In the genomic region with DNA sequence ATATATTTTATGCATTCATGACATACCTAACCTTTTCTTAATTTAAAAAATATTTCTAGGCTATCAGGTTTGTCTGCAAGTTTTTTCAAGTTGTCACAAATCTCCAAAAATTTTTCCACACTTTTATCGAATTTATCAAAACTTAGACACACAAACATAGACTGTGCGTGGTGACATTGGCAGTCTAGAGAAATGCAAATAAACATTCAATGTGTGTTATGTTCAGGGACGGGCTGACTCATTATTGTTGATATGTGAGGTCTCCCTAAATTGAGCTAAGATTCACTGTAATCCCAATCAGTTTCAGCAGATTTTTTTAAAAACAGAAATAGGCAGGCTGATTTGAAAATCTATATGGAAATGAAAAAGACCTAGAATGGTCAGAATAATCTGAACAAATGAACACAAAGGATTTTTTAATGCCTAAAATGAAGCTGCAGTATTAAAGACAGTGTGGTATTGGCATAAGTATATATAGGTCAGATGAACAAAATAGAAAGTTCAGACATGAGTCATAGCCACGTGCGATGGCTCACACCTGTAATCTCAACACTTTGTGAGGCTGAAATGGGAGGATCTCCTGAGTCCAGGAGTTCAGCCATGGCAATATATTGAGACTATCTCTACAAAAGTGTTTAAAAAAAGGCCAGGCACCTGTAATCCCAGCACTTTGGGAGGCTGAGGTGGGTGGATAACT, we compare ENCODE assay signal across 1 cellular context.
TF ChIP-seq lines count a peak whose summit lies in the region.

No MANE protein-coding gene starts in this region.

TF ChIP-seq in GM12878, 131 proteins besides CTCF, POLR2A, EP300 and RAD21 (continues in another document):
- TF ChIP-seq EED (IDR thresholded peaks at IDR 0.05; ENCODE audit: low read depth) (peak; percentile 64; the same call in 1 of the 2 replicates), NR2F1 (conservative IDR thresholded peaks at IDR 0.05) (peak; percentile 83), ZNF207 (IDR thresholded peaks at IDR 0.05; ENCODE audit: borderline replicate concordance) (no peak), CBFB (IDR thresholded peaks at IDR 0.05; ENCODE audit: low read depth) (0 out of 2 replicates have a peak, but pooled peaks have one; percentile 33), EZH2 (IDR thresholded peaks at IDR 0.05; ENCODE audit: borderline replicate concordance, control insufficient read depth, low read depth, low read length) (no peak), TBL1XR1 (IDR thresholded peaks at IDR 0.05; ENCODE audit: low read depth, low read length) (peak; percentile 55; the same call in 1 of the 2 replicates), SREBF1 (IDR thresholded peaks at IDR 0.05; ENCODE audit: low read length) (no peak), CBX5 (IDR thresholded peaks at IDR 0.05; ENCODE audit: low read depth) (0 out of 2 replicates have a peak, but pooled peaks have one; percentile 63), MEF2B (IDR thresholded peaks at IDR 0.05; ENCODE audit: partially characterized antibody, poor library complexity, severe bottlenecking) (peak; percentile 82), RAD51 (IDR thresholded peaks at IDR 0.05) (peak; percentile 73), NBN (IDR thresholded peaks at IDR 0.05) (0 out of 2 replicates have a peak, but pooled peaks have one; percentile 21), TAF1 (IDR thresholded peaks at IDR 0.05; ENCODE audit: borderline replicate concordance, low read depth, low read length) (no peak), ZBED1 (IDR thresholded peaks at IDR 0.05; ENCODE audit: borderline replicate concordance) (peak; percentile 42), TCF3 (IDR thresholded peaks at IDR 0.05; ENCODE audit: borderline replicate concordance, insufficient read depth, low read depth, low read length) (peak; percentile 80; the same call in 1 of the 2 replicates), DPF2 (IDR thresholded peaks at IDR 0.05) (peak; percentile 92), HDAC2 (IDR thresholded peaks at IDR 0.05) (0 out of 2 replicates have a peak, but pooled peaks have one; percentile 36), RUNX3 (IDR thresholded peaks at IDR 0.05; ENCODE audit: low read length) (peak; percentile 94), HCFC1 (IDR thresholded peaks at IDR 0.05; ENCODE audit: low read length) (no peak), CHD4 (IDR thresholded peaks at IDR 0.05) (0 out of 2 replicates have a peak, but pooled peaks have one; percentile 60), ZNF217 (IDR thresholded peaks at IDR 0.05) (no peak), JUND (IDR thresholded peaks at IDR 0.05; ENCODE audit: low read depth, low read length) (peak; percentile 82; the same call in 1 of the 2 replicates), JUNB (IDR thresholded peaks at IDR 0.05) (peak; percentile 98), BMI1 (IDR thresholded peaks at IDR 0.05; ENCODE audit: borderline replicate concordance) (peak; percentile 34; the same call in 1 of the 2 replicates), ZSCAN29 (IDR thresholded peaks at IDR 0.05) (no peak), BCL11A (IDR thresholded peaks at IDR 0.05; ENCODE audit: low read depth, low read length) (0 out of 2 replicates have a peak, but pooled peaks have one; percentile 72), IRF4 (IDR thresholded peaks at IDR 0.05; ENCODE audit: low read depth, low read length) (peak; percentile 91), IKZF1 (conservative IDR thresholded peaks at IDR 0.05) (peak; percentile 54), TARDBP (IDR thresholded peaks at IDR 0.05; ENCODE audit: borderline replicate concordance) (no peak), STAT3 (IDR thresholded peaks at IDR 0.05; ENCODE audit: low read depth, low read length) (0 out of 2 replicates have a peak, but pooled peaks have one; percentile 35), FOXM1 (IDR thresholded peaks at IDR 0.05; ENCODE audit: low read depth, low read length) (peak; percentile 79; the same call in 1 of the 2 replicates), GABPA (IDR thresholded peaks at IDR 0.05; ENCODE audit: low read depth) (peak; percentile 33; the same call in 1 of the 2 replicates), NFYA (IDR thresholded peaks at IDR 0.05; ENCODE audit: borderline replicate concordance, low read depth, low read length) (no peak), PAX5 (IDR thresholded peaks at IDR 0.05; ENCODE audit: borderline replicate concordance, low read depth, low read length) (peak; percentile 60; the same call in 1 of the 2 replicates), POLR2AphosphoS2 (IDR thresholded peaks at IDR 0.05; ENCODE audit: low read depth, low read length) (no peak), SRF (IDR thresholded peaks at IDR 0.05; ENCODE audit: low read depth in 2 of 2, low read length in 2 of 2) (peak in 1 of 2 experiments; percentile 71; a peak in 1 of 4 replicates), TCF12 (IDR thresholded peaks at IDR 0.05; ENCODE audit: low read depth, low read length) (peak; percentile 91), ATF7 (IDR thresholded peaks at IDR 0.05; ENCODE audit: low read depth) (peak; percentile 85), ESRRA (IDR thresholded peaks at IDR 0.05; ENCODE audit: low read length) (no peak), MEF2A (IDR thresholded peaks at IDR 0.05; ENCODE audit: insufficient read depth, low read depth, low read length) (peak; percentile 93), WRNIP1 (IDR thresholded peaks at IDR 0.05; ENCODE audit: borderline replicate concordance, low read depth, low read length) (no peak), LARP7 (IDR thresholded peaks at IDR 0.05) (no peak), IKZF2 (IDR thresholded peaks at IDR 0.05) (peak; percentile 57 to 74; a peak in 3 of 4 replicates), BACH1 (IDR thresholded peaks at IDR 0.05; ENCODE audit: borderline replicate concordance) (0 out of 2 replicates have a peak, but pooled peaks have one; percentile 47), TCF7 (IDR thresholded peaks at IDR 0.05; ENCODE audit: borderline replicate concordance) (0 out of 2 replicates have a peak, but pooled peaks have one; percentile 23), KLF5 (IDR thresholded peaks at IDR 0.05; ENCODE audit: partially characterized antibody) (no peak), PML (IDR thresholded peaks at IDR 0.05; ENCODE audit: low read length) (peak; percentile 79; the same call in 1 of the 2 replicates), MTA2 (IDR thresholded peaks at IDR 0.05; ENCODE audit: low read depth) (peak; percentile 76), NR2C1 (IDR thresholded peaks at IDR 0.05) (peak; percentile 34; the same call in 1 of the 2 replicates), BHLHE40 (IDR thresholded peaks at IDR 0.05; ENCODE audit: borderline replicate concordance in 1 of 2, low read depth in 2 of 2, low read length in 1 of 2) (peak; percentile 98 to 99), YY1 (IDR thresholded peaks at IDR 0.05; ENCODE audit: low read depth, low read length) (peak; percentile 69; the same call in 1 of the 2 replicates), ZNF384 (IDR thresholded peaks at IDR 0.05; ENCODE audit: borderline replicate concordance, low read depth, low read length) (no peak), GATAD2B (conservative IDR thresholded peaks at IDR 0.05; ENCODE audit: low read depth) (0 out of 2 replicates have a peak, but pooled peaks have one; percentile 32), YBX1 (IDR thresholded peaks at IDR 0.05) (no peak), ASH2L (IDR thresholded peaks at IDR 0.05; ENCODE audit: borderline replicate concordance, low read depth) (peak; percentile 85; the same call in 1 of the 2 replicates)
- TF ChIP-seq, protein P1, sequence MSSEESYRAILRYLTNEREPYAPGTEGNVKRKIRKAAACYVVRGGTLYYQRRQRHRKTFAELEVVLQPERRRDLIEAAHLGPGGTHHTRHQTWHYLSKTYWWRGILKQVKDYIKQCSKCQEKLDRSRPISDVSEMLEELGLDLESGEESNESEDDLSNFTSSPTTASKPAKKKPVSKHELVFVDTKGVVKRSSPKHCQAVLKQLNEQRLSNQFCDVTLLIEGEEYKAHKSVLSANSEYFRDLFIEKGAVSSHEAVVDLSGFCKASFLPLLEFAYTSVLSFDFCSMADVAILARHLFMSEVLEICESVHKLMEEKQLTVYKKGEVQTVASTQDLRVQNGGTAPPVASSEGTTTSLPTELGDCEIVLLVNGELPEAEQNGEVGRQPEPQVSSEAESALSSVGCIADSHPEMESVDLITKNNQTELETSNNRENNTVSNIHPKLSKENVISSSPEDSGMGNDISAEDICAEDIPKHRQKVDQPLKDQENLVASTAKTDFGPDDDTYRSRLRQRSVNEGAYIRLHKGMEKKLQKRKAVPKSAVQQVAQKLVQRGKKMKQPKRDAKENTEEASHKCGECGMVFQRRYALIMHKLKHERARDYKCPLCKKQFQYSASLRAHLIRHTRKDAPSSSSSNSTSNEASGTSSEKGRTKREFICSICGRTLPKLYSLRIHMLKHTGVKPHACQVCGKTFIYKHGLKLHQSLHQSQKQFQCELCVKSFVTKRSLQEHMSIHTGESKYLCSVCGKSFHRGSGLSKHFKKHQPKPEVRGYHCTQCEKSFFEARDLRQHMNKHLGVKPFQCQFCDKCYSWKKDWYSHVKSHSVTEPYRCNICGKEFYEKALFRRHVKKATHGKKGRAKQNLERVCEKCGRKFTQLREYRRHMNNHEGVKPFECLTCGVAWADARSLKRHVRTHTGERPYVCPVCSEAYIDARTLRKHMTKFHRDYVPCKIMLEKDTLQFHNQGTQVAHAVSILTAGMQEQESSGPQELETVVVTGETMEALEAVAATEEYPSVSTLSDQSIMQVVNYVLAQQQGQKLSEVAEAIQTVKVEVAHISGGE (CRISPR knock-in tag; IDR thresholded peaks at IDR 0.05): no peak
- TF ChIP-seq, protein P2, sequence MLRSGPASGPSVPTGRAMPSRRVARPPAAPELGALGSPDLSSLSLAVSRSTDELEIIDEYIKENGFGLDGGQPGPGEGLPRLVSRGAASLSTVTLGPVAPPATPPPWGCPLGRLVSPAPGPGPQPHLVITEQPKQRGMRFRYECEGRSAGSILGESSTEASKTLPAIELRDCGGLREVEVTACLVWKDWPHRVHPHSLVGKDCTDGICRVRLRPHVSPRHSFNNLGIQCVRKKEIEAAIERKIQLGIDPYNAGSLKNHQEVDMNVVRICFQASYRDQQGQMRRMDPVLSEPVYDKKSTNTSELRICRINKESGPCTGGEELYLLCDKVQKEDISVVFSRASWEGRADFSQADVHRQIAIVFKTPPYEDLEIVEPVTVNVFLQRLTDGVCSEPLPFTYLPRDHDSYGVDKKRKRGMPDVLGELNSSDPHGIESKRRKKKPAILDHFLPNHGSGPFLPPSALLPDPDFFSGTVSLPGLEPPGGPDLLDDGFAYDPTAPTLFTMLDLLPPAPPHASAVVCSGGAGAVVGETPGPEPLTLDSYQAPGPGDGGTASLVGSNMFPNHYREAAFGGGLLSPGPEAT (IDR thresholded peaks at IDR 0.05; ENCODE audit: low read depth): peak; percentile 50; the same call in 1 of the 2 replicates
- TF ChIP-seq, protein P3, sequence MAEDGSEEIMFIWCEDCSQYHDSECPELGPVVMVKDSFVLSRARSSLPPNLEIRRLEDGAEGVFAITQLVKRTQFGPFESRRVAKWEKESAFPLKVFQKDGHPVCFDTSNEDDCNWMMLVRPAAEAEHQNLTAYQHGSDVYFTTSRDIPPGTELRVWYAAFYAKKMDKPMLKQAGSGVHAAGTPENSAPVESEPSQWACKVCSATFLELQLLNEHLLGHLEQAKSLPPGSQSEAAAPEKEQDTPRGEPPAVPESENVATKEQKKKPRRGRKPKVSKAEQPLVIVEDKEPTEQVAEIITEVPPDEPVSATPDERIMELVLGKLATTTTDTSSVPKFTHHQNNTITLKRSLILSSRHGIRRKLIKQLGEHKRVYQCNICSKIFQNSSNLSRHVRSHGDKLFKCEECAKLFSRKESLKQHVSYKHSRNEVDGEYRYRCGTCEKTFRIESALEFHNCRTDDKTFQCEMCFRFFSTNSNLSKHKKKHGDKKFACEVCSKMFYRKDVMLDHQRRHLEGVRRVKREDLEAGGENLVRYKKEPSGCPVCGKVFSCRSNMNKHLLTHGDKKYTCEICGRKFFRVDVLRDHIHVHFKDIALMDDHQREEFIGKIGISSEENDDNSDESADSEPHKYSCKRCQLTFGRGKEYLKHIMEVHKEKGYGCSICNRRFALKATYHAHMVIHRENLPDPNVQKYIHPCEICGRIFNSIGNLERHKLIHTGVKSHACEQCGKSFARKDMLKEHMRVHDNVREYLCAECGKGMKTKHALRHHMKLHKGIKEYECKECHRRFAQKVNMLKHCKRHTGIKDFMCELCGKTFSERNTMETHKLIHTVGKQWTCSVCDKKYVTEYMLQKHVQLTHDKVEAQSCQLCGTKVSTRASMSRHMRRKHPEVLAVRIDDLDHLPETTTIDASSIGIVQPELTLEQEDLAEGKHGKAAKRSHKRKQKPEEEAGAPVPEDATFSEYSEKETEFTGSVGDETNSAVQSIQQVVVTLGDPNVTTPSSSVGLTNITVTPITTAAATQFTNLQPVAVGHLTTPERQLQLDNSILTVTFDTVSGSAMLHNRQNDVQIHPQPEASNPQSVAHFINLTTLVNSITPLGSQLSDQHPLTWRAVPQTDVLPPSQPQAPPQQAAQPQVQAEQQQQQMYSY (CRISPR knock-in tag; IDR thresholded peaks at IDR 0.05): no peak
- TF ChIP-seq, protein P4, sequence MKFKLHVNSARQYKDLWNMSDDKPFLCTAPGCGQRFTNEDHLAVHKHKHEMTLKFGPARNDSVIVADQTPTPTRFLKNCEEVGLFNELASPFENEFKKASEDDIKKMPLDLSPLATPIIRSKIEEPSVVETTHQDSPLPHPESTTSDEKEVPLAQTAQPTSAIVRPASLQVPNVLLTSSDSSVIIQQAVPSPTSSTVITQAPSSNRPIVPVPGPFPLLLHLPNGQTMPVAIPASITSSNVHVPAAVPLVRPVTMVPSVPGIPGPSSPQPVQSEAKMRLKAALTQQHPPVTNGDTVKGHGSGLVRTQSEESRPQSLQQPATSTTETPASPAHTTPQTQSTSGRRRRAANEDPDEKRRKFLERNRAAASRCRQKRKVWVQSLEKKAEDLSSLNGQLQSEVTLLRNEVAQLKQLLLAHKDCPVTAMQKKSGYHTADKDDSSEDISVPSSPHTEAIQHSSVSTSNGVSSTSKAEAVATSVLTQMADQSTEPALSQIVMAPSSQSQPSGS (IDR thresholded peaks at IDR 0.05; ENCODE audit: low read length): peak; percentile 84; the same call in 1 of the 2 replicates
- TF ChIP-seq, protein P5, sequence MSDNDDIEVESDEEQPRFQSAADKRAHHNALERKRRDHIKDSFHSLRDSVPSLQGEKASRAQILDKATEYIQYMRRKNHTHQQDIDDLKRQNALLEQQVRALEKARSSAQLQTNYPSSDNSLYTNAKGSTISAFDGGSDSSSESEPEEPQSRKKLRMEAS (IDR thresholded peaks at IDR 0.05; ENCODE audit: low read depth, low read length): 0 out of 2 replicates have a peak, but pooled peaks have one; percentile 48
- TF ChIP-seq, protein P6, sequence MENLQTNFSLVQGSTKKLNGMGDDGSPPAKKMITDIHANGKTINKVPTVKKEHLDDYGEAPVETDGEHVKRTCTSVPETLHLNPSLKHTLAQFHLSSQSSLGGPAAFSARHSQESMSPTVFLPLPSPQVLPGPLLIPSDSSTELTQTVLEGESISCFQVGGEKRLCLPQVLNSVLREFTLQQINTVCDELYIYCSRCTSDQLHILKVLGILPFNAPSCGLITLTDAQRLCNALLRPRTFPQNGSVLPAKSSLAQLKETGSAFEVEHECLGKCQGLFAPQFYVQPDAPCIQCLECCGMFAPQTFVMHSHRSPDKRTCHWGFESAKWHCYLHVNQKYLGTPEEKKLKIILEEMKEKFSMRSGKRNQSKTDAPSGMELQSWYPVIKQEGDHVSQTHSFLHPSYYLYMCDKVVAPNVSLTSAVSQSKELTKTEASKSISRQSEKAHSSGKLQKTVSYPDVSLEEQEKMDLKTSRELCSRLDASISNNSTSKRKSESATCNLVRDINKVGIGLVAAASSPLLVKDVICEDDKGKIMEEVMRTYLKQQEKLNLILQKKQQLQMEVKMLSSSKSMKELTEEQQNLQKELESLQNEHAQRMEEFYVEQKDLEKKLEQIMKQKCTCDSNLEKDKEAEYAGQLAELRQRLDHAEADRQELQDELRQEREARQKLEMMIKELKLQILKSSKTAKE (IDR thresholded peaks at IDR 0.05; ENCODE audit: low read depth, poor library complexity, severe bottlenecking): peak; percentile 97
